ENCODE assay signal across 8 cellular contexts in the genomic region with DNA sequence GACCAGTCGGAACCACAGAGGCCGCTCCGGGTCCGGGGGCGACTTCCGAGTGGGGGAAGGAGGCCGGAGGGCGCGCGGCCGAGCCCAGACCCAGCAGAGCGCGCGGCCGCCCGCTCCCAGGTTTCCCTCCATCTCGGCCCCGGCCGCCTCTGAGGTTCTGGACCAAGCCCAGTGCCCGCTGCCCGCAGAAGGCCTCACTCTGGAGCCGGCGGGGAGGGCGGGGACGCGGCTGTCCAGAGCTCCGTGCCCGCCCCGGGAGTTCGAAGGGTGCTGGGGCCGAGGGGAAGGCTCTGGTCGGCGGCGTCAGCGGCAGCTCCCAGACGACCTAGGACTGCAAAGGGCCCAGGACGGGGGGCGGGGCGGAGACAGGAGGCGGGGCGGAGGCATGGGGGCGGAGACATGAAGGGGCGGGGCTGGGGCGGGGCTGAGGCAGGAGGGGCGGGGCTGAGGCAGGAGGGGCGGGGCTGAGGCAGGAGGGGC. TPM values are rescaled to one million over a fixed set of nuclear protein-coding genes. Genes with fewer than 3 reads are reported as not detected.
DNase-seq lines count a peak whose midpoint lies in the region; ATAC-seq, FAIRE-seq and TF ChIP-seq lines count a peak whose summit lies in the region.

No MANE protein-coding gene starts in this region.

- TF ChIP-seq EP300 in sigmoid colon (IDR thresholded peaks at IDR 0.05): no peak

- peak; percentile 44 to 82 (median 70) for DNase-seq in CD8-positive, alpha-beta T cell
- peak; percentile 19 for DNase-seq in IMR-90
- peak; percentile 70 for DNase-seq in activated T-helper 9 cell treated with anti-CD3 and anti-CD28 coated beads, Interleukin-2, amount 50 U/mL, for 16 hours (ENCODE audit: low read depth)
- DNase-seq in Right ventricle myocardium superior: peak; percentile 82
- peak; percentile 87 for DNase-seq in sigmoid colon
- no peak for DNase-seq in urothelium cell line (ENCODE audit: low spot score)
- DNase-seq in AML-193 (lab: John Stamatoyannopoulos, UW): no peak

- no peak overlapping the region for H3K18ac ChIP-seq in IMR-90 (ENCODE audit: low read depth, low read length)

- H2BK20ac ChIP-seq in IMR-90 (ENCODE audit: low read depth, low read length): no peak overlapping the region

- H3K9ac ChIP-seq in IMR-90 (ENCODE audit: low read depth, low read length): no peak overlapping the region

- intact Hi-C loops in CD8-positive, alpha-beta T cell (cut with DNase I, micrococcal nuclease): loop anchor here (1.0 to 5.0 kb wide), 4 partner anchors 48 to 177 kb away; a partner anchor contains a TSS
- intact Hi-C loops in IMR-90 (cut with micrococcal nuclease) (no loop called here), Right ventricle myocardium superior (cut with DNase I) (loop anchor here (5.0 kb wide), 1 partner anchor 33 kb away; no protein-coding TSS in a partner anchor), sigmoid colon (cut with DNase I) (loop anchor here (2.0 kb wide), 1 partner anchor 19 kb away; no protein-coding TSS in a partner anchor)

- no peak overlapping the region for H3K23ac ChIP-seq in IMR-90 (ENCODE audit: low read depth, low read length)

- in situ Hi-C loops in IMR-90 (cut with MboI; ENCODE audit: low sequenced_read_pairs): no loop called here

- FAIRE-seq in urothelium cell line (lab: Jason Lieb, UNC): no peak

- H3K36me3 Mint-ChIP-seq in CD8-positive, alpha-beta T cell: no peaks in the 10 kb centered on the region

- peaks cover 6% of the 10 kb centered on the region; the same call in 1 of the 2 replicates for H4K20me1 ChIP-seq in IMR-90 (ENCODE audit: insufficient read depth, low read length)

- dilution Hi-C loops in IMR-90 (cut with HindIII; ENCODE audit: low sequenced_read_pairs, unreplicated experiment): no loop called here

- H3K4me1 ChIP-seq in CD8-positive, alpha-beta T cell (ENCODE audit: insufficient read depth, low read length): peaks cover 28% of the 10 kb centered on the region
- H3K4me1 ChIP-seq in IMR-90 (ENCODE audit: control insufficient read depth, insufficient read depth, low read length) (no peaks in the 10 kb centered on the region), sigmoid colon (peaks cover 0 to 24% (median 16%) of the 10 kb centered on the region in 4 donors)

- 6% methylated on average over 14 of the region's 46 CpGs; no CpG with 5 or more reads in 1 of the 2 experiments for WGBS in IMR-90 (ENCODE audit: extremely low coverage in 2 of 2, insufficient read length in 1 of 2), 2 experiments
- 4 to 14% methylated on average over 45 to 46 of the region's 46 CpGs for WGBS in sigmoid colon, 2 donors

- peak overlapping the region; percentile 44 for H3K4me3 ChIP-seq in CD8-positive, alpha-beta T cell (ENCODE audit: low read depth, low read length)
- H3K4me3 ChIP-seq in IMR-90 (ENCODE audit: insufficient read depth, low read depth, low read length): peak overlapping the region; percentile 44
- H3K4me3 ChIP-seq in sigmoid colon: peak overlapping the region; percentile 36 to 57 (median 48)

- peak; percentile 67 for ATAC-seq in CD8-positive, alpha-beta T cell
- ATAC-seq in IMR-90 (ENCODE audit: low read depth): peak; percentile 92
- ATAC-seq in Right ventricle myocardium superior (ENCODE audit: poor library complexity): peak; percentile 94
- no peak for ATAC-seq in GM18867 (IDR thresholded peaks at IDR 0.05; ENCODE audit: unreplicated experiment)

- no peak overlapping the region for H3K14ac ChIP-seq in IMR-90 (replicated peaks; ENCODE audit: low read depth, low read length)

- no peak overlapping the region for H4K91ac ChIP-seq in IMR-90 (ENCODE audit: insufficient read depth, low read depth, low read length)

- no peak overlapping the region for H2BK5ac ChIP-seq in IMR-90 (ENCODE audit: low read depth, low read length, poor library complexity, severe bottlenecking)

- H4K8ac ChIP-seq in IMR-90 (ENCODE audit: low read depth in 2 of 2, low read length in 2 of 2): no peak overlapping the region; a peak in 1 of 4 replicates

- H3K27me3 ChIP-seq in CD8-positive, alpha-beta T cell (ENCODE audit: insufficient read depth, low read length): no peaks in the 10 kb centered on the region
- H3K27me3 ChIP-seq in IMR-90 (ENCODE audit: control insufficient read depth, insufficient read depth, low read length): peaks cover 46% of the 10 kb centered on the region
- peaks cover 0 to 8% (median 0%) of the 10 kb centered on the region in 3 donors for H3K27me3 ChIP-seq in sigmoid colon

- H3K27me3 Mint-ChIP-seq in CD8-positive, alpha-beta T cell (ENCODE audit: low read depth): peaks cover 3% of the 10 kb centered on the region

- peak overlapping the region; percentile 90 for H2AFZ ChIP-seq in IMR-90 (replicated peaks; ENCODE audit: low read length, poor library complexity)

- H3K4ac ChIP-seq in IMR-90 (ENCODE audit: low read depth, low read length): no peak overlapping the region

- peak overlapping the region; percentile 46 for H3K4me3 Mint-ChIP-seq in CD8-positive, alpha-beta T cell

- H2AK9ac ChIP-seq in IMR-90 (replicated peaks; ENCODE audit: low read depth, low read length, poor library complexity): peak overlapping the region; percentile 20

- peaks cover 15% of the 10 kb centered on the region for H3K9me3 Mint-ChIP-seq in CD8-positive, alpha-beta T cell

- TF ChIP-seq POLR2A in IMR-90 (IDR thresholded peaks at IDR 0.05; ENCODE audit: low read depth, low read length): no peak
- TF ChIP-seq POLR2A in sigmoid colon (IDR thresholded peaks at IDR 0.05): no peak

- no peak overlapping the region; the same call in 1 of the 2 replicates for H4K5ac ChIP-seq in IMR-90 (ENCODE audit: low read depth, low read length)

- H2BK120ac ChIP-seq in IMR-90 (ENCODE audit: low read depth, low read length): no peak overlapping the region

- H3K9me3 ChIP-seq in CD8-positive, alpha-beta T cell (ENCODE audit: low read length): peaks cover 7% of the 10 kb centered on the region
- H3K9me3 ChIP-seq in IMR-90 (ENCODE audit: control insufficient read depth, insufficient read depth, low read length) (peaks cover 31% of the 10 kb centered on the region), sigmoid colon (peaks cover 5 to 17% (median 13%) of the 10 kb centered on the region in 4 donors)

- peaks cover 10% of the 10 kb centered on the region for H3K4me1 Mint-ChIP-seq in CD8-positive, alpha-beta T cell (ENCODE audit: low read depth)

- no peak overlapping the region for H3K27ac Mint-ChIP-seq in CD8-positive, alpha-beta T cell

- POLR2A ChIA-PET in CD8-positive, alpha-beta T cell (lab: Charles Lee): no interaction called here
- POLR2A ChIA-PET in IMR-90 (lab: Charles Lee; ENCODE audit: unreplicated experiment): no interaction called here

- H3K27ac ChIP-seq in CD8-positive, alpha-beta T cell (ENCODE audit: low read depth, low read length): no peak overlapping the region
- H3K27ac ChIP-seq in IMR-90 (ENCODE audit: insufficient read depth, low read length): no peak overlapping the region
- H3K27ac ChIP-seq in sigmoid colon: peak overlapping the region in 2 of 4 donors; percentile 38 to 52

- no TSS peak for BruUV-seq in IMR-90 (replicated peaks; lab: Mats Ljungman, UMichigan)

- peaks cover 9% of the 10 kb centered on the region for H3K9me1 ChIP-seq in IMR-90 (ENCODE audit: insufficient read depth, low read length)

- CTCF ChIA-PET in CD8-positive, alpha-beta T cell (lab: Charles Lee): no interaction called here
- CTCF ChIA-PET in IMR-90 (lab: Yijun Ruan, JAX): interaction anchor here (0.7 kb wide), 1 partner anchor 34 kb away, joined by 7 read pairs; no protein-coding TSS in a partner anchor

- H2BK15ac ChIP-seq in IMR-90 (ENCODE audit: low read depth, low read length): no peak overlapping the region

- H3K36me3 ChIP-seq in CD8-positive, alpha-beta T cell (ENCODE audit: insufficient read depth, low read length): no peaks in the 10 kb centered on the region
- H3K36me3 ChIP-seq in IMR-90 (ENCODE audit: control insufficient read depth, insufficient read depth, low read length): no peaks in the 10 kb centered on the region
- no peaks in the 10 kb centered on the region for H3K36me3 ChIP-seq in sigmoid colon

- TF ChIP-seq RAD21 in IMR-90 (IDR thresholded peaks at IDR 0.05; ENCODE audit: low read length): no peak

- H3K4me2 ChIP-seq in IMR-90 (ENCODE audit: low read depth, low read length): peak overlapping the region; percentile 69

- no peak for TF ChIP-seq CTCF in CD8-positive, alpha-beta T cell (IDR thresholded peaks at IDR 0.05)
- no peak for TF ChIP-seq CTCF in IMR-90 (conservative IDR thresholded peaks at IDR 0.05; ENCODE audit: low read depth, low read length)
- TF ChIP-seq CTCF in sigmoid colon (IDR thresholded peaks at IDR 0.05): no peak

- no peaks in the 10 kb centered on the region for H3K79me1 ChIP-seq in IMR-90 (ENCODE audit: low read depth in 1 of 2, low read length in 2 of 2)

- no peak overlapping the region for H2AK5ac ChIP-seq in IMR-90 (ENCODE audit: low read depth, low read length)

- no peak overlapping the region for H3K56ac ChIP-seq in IMR-90 (ENCODE audit: extremely low read depth, insufficient read depth, low read length)

TF ChIP-seq in IMR-90, 13 proteins besides CTCF, POLR2A, EP300 and RAD21:
- TF ChIP-seq MAZ (IDR thresholded peaks at IDR 0.05; ENCODE audit: borderline replicate concordance, low read depth, low read length): peak; percentile 6; the same call in 1 of the 2 replicates
- TF ChIP-seq, protein P1, sequence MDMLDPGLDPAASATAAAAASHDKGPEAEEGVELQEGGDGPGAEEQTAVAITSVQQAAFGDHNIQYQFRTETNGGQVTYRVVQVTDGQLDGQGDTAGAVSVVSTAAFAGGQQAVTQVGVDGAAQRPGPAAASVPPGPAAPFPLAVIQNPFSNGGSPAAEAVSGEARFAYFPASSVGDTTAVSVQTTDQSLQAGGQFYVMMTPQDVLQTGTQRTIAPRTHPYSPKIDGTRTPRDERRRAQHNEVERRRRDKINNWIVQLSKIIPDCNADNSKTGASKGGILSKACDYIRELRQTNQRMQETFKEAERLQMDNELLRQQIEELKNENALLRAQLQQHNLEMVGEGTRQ (IDR thresholded peaks at IDR 0.05; ENCODE audit: low read depth, low read length): no peak
TF ChIP-seq in IMR-90: peak in this region for 1.

RNA-seq across cellular contexts. Expression of a gene that starts 48.0 kb away (rescaled TPM):
- total RNA-seq in CD8-positive, alpha-beta T cell: 1 to 10 TPM; 8.8 to 9.0 TPM
- 2.2 and 3.3 TPM in 2 replicates for total RNA-seq in IMR-90 (2012; rRNA removed)
- 16.2 and 22.6 TPM in 2 replicates for polyA plus RNA-seq in IMR-90 (2012; rRNA removed)
- polyA plus RNA-seq in IMR-90 (2012; cell fraction: cytosol; rRNA removed): 5.3 and 15.6 TPM in 2 replicates
- polyA plus RNA-seq in IMR-90 (2012; cell fraction: nucleus; rRNA removed; ENCODE audit: low replicate concordance): 8.6 and 25.8 TPM in 2 replicates
- total RNA-seq in Right ventricle myocardium superior: 6.9 TPM
- total RNA-seq in sigmoid colon: 1 to 10 TPM; 2.1 to 6.4 (median 2.5) TPM
- polyA plus RNA-seq in sigmoid colon: 10 to 100 TPM in 1 of 3 donors, 1 to 10 TPM in 2; 1.8 to 10.7 (median 3.2) TPM

RNA-seq across cellular contexts. Expression of a gene that starts 53.2 kb away (rescaled TPM):
- total RNA-seq in CD8-positive, alpha-beta T cell: 1 to 10 TPM; 1.3 to 2.4 TPM
- 2.5 and 2.9 TPM in 2 replicates for total RNA-seq in IMR-90 (2012; rRNA removed)
- polyA plus RNA-seq in IMR-90 (2012; rRNA removed): 3.7 and 3.9 TPM in 2 replicates
- polyA plus RNA-seq in IMR-90 (2012; cell fraction: cytosol; rRNA removed): 4.4 and 7.4 TPM in 2 replicates
- polyA plus RNA-seq in IMR-90 (2012; cell fraction: nucleus; rRNA removed; ENCODE audit: low replicate concordance): 8.7 and 10.4 TPM in 2 replicates
- 2.0 TPM for total RNA-seq in Right ventricle myocardium superior
- total RNA-seq in sigmoid colon: 10 to 100 TPM in 1 of 4 donors, 1 to 10 TPM in 3; 5.5 to 21.3 (median 8.4) TPM
- polyA plus RNA-seq in sigmoid colon: 1 to 10 TPM; 1.2 to 9.6 (median 2.4) TPM

Comparison
In these comparisons a context has a peak if more than half of its experiments do, and no peak if none do; other contexts are left out.
1. DNase-seq: peak in CD8-positive, alpha-beta T cell (7 of 7), IMR-90 (single experiment), activated T-helper 9 cell treated with anti-CD3 and anti-CD28 coated beads, Interleukin-2, amount 50 U/mL, for 16 hours (single experiment), Right ventricle myocardium superior (single experiment) and sigmoid colon (single experiment); none in urothelium cell line (single experiment) and AML-193 (0 of 2).
2. Peak in every context shown above with its lines, with median percentiles within 50 percentile points of each other: H3K4me3 ChIP-seq.